11 cellular contexts compared by ENCODE assay signal in the genomic region with DNA sequence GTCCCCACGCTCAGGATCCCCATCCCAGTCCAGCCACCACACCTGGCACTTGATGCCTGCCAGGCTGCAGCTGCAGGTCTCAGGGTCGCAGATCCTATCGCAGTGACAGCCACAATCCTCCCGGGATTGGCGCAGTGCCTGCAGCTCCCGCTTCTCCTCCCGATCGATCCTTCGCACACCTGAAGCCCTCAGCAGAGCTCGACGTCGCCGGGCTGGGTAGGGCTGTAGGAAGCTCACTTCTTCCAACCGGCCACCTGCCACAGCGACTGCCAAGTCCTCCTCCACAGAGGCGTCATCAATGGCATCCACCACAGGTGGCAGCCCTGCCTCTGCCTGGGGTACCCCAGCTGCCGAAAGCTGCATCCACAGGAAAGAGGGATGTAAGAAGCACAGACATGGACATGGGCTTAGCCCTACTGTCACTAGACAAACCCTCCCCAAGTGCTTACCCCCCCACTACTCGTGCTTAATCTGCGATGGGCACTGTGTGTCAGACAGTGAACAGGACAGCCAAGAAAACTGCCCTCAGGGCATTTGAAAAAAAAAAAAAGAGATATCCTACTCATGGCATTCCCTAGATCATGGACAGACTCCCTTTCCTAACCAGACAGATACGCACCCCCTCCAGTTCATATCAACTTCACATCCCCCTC. TPM values are rescaled to one million over a fixed set of nuclear protein-coding genes. Genes with fewer than 3 reads are reported as not detected.
DNase-seq lines count a peak whose midpoint lies in the region; ATAC-seq and TF ChIP-seq lines count a peak whose summit lies in the region.
"Had no signal": no experiment of that assay in that cellular context is flagged by ENCODE, and none has a peak within 500 bp of the region (broad histone marks: within the 10 kb centered on the region; RNA-seq: fewer than 3 reads in every experiment).

No MANE protein-coding gene starts in this region.

- H3K27me3 Mint-ChIP-seq in activated CD4-positive, alpha-beta memory T cell treated with anti-CD3 and anti-CD28 coated beads for 36 hours, result no peaks in the 10 kb centered on the region
- H3K27me3 Mint-ChIP-seq in activated CD4-positive, alpha-beta memory T cell treated with anti-CD3 and anti-CD28 coated beads, Interleukin-2, amount 10 ng/mL, durations not matched to agents 7 days and 5 days, result no peaks in the 10 kb centered on the region
- peaks cover 4% of the 10 kb centered on the region for H3K27me3 Mint-ChIP-seq in nephron (ENCODE audit: low read depth)

- intact Hi-C loops in activated CD4-positive, alpha-beta memory T cell treated with anti-CD3 and anti-CD28 coated beads for 36 hours (cut with micrococcal nuclease), result no loop called here

- no peaks in the 10 kb centered on the region for H3K27me3 ChIP-seq in H7 (ENCODE audit: control insufficient read depth, insufficient read depth, low read length)
- H3K27me3 ChIP-seq: neutrophil had no signal

- H3K4me1 Mint-ChIP-seq in activated CD4-positive, alpha-beta memory T cell treated with anti-CD3 and anti-CD28 coated beads for 36 hours (ENCODE audit: low read depth), result peaks cover 71% of the 10 kb centered on the region
- H3K4me1 Mint-ChIP-seq in activated CD4-positive, alpha-beta memory T cell treated with anti-CD3 and anti-CD28 coated beads, Interleukin-2, amount 10 ng/mL, durations not matched to agents 7 days and 5 days, result peaks cover 58% of the 10 kb centered on the region
- peaks cover 74% of the 10 kb centered on the region for H3K4me1 Mint-ChIP-seq in nephron

- POLR2A ChIA-PET in activated CD4-positive, alpha-beta memory T cell treated with anti-CD3 and anti-CD28 coated beads for 36 hours (lab: Charles Lee), result interaction anchor here (1.1 kb wide), 1 partner anchor 36 kb away, joined by 3 read pairs; the partner anchor contains the start of genes GORASP1 and TTC21A
- POLR2A ChIA-PET in activated CD4-positive, alpha-beta memory T cell treated with anti-CD3 and anti-CD28 coated beads, Interleukin-2, amount 10 ng/mL, durations not matched to agents 7 days and 5 days (lab: Charles Lee), result interaction anchor here (1.1 to 3.7 kb wide), 4 partner anchors 10 to 37 kb away, joined by 3 to 29 read pairs (median 6); partner anchors contain the start of genes GORASP1 and TTC21A

- no peak overlapping the region for H3K4me3 Mint-ChIP-seq in activated CD4-positive, alpha-beta memory T cell treated with anti-CD3 and anti-CD28 coated beads for 36 hours
- no peak overlapping the region for H3K4me3 Mint-ChIP-seq in activated CD4-positive, alpha-beta memory T cell treated with anti-CD3 and anti-CD28 coated beads, Interleukin-2, amount 10 ng/mL, durations not matched to agents 7 days and 5 days
- peak overlapping the region in 1 of 3 experiments; percentile 19 for H3K4me3 Mint-ChIP-seq in nephron

- DNase-seq in activated CD4-positive, alpha-beta memory T cell treated with anti-CD3 and anti-CD28 coated beads for 36 hours, result no peak
- no peak for DNase-seq in activated CD4-positive, alpha-beta memory T cell treated with anti-CD3 and anti-CD28 coated beads, Interleukin-2, amount 10 ng/mL, durations not matched to agents 7 days and 5 days
- peak; percentile 34 for DNase-seq in H7
- peak; percentile 23 for DNase-seq in SK-N-DZ (ENCODE audit: low spot score)
- DNase-seq in inferior parietal cortex (ENCODE audit: extremely low spot score), result no peak
- no peak for DNase-seq in activated gamma-delta T cell (lab: John Stamatoyannopoulos, UW)
- DNase-seq: cortex of kidney had no signal

- CTCF ChIA-PET in activated CD4-positive, alpha-beta memory T cell treated with anti-CD3 and anti-CD28 coated beads for 36 hours (lab: Charles Lee), result interaction anchor here (2.7 kb wide), 1 partner anchor 144 kb away, joined by 7 read pairs; no protein-coding TSS in a partner anchor
- CTCF ChIA-PET in activated CD4-positive, alpha-beta memory T cell treated with anti-CD3 and anti-CD28 coated beads, Interleukin-2, amount 10 ng/mL, durations not matched to agents 7 days and 5 days (lab: Charles Lee), result interaction anchor here (1.2 to 1.5 kb wide), 2 partner anchors 27 to 144 kb away, joined by 4 to 5 read pairs; no protein-coding TSS in a partner anchor

- no peak for ATAC-seq in HG02970 (IDR thresholded peaks at IDR 0.05; ENCODE audit: low FRiP score, unreplicated experiment)

- H3K4me3 ChIP-seq in H7 (ENCODE audit: insufficient read depth, low read depth, low read length), result no peak overlapping the region

- no peak for TF ChIP-seq CTCF in nephron (IDR thresholded peaks at IDR 0.05; ENCODE audit: unreplicated experiment in 3 of 3)

- peaks cover 77% of the 10 kb centered on the region for H3K36me3 Mint-ChIP-seq in activated CD4-positive, alpha-beta memory T cell treated with anti-CD3 and anti-CD28 coated beads for 36 hours
- H3K36me3 Mint-ChIP-seq in activated CD4-positive, alpha-beta memory T cell treated with anti-CD3 and anti-CD28 coated beads, Interleukin-2, amount 10 ng/mL, durations not matched to agents 7 days and 5 days (ENCODE audit: low read depth), result peaks cover 82% of the 10 kb centered on the region
- peaks cover 44% of the 10 kb centered on the region for H3K36me3 Mint-ChIP-seq in nephron (ENCODE audit: low read depth)

- no peaks in the 10 kb centered on the region for H3K9me3 Mint-ChIP-seq in activated CD4-positive, alpha-beta memory T cell treated with anti-CD3 and anti-CD28 coated beads for 36 hours
- H3K9me3 Mint-ChIP-seq in activated CD4-positive, alpha-beta memory T cell treated with anti-CD3 and anti-CD28 coated beads, Interleukin-2, amount 10 ng/mL, durations not matched to agents 7 days and 5 days, result no peaks in the 10 kb centered on the region
- no peaks in the 10 kb centered on the region for H3K9me3 Mint-ChIP-seq in nephron

- peak overlapping the region; percentile 47 for H3K27ac Mint-ChIP-seq in activated CD4-positive, alpha-beta memory T cell treated with anti-CD3 and anti-CD28 coated beads for 36 hours
- no peak overlapping the region for H3K27ac Mint-ChIP-seq in activated CD4-positive, alpha-beta memory T cell treated with anti-CD3 and anti-CD28 coated beads, Interleukin-2, amount 10 ng/mL, durations not matched to agents 7 days and 5 days
- peak overlapping the region in 2 of 3 experiments; percentile 4 to 18 for H3K27ac Mint-ChIP-seq in nephron

- H3K36me3 ChIP-seq in H7 (replicated peaks; ENCODE audit: control insufficient read depth, insufficient read depth, low read length), result peaks cover 21% of the 10 kb centered on the region

RNA-seq across cellular contexts. Expression of gene CSRNP1, which starts 9.2 kb away (rescaled TPM):
- 10 to 100 TPM; 63.0 to 66.2 TPM for total RNA-seq in activated CD4-positive, alpha-beta memory T cell treated with anti-CD3 and anti-CD28 coated beads for 36 hours
- 10 to 100 TPM; 32.5 to 33.2 TPM for total RNA-seq in activated CD4-positive, alpha-beta memory T cell treated with anti-CD3 and anti-CD28 coated beads, Interleukin-2, amount 10 ng/mL, durations not matched to agents 7 days and 5 days
- total RNA-seq in H7 (2014; rRNA removed; shearing (Covaris generic)), result 13.4 and 16.5 TPM in 2 replicates
- polyA plus RNA-seq in SK-N-DZ (2014; cell fraction: cytosol; rRNA removed), result 1.2 and 1.5 TPM in 2 replicates
- polyA plus RNA-seq in SK-N-DZ (2014; cell fraction: nucleus; rRNA removed), result 0.33 and 2.7 TPM in 2 replicates

RNA-seq across cellular contexts. Expression of gene TTC21A, which starts 36.7 kb away (rescaled TPM):
- 1 to 10 TPM; 1.7 to 1.8 TPM for total RNA-seq in activated CD4-positive, alpha-beta memory T cell treated with anti-CD3 and anti-CD28 coated beads for 36 hours
- total RNA-seq in activated CD4-positive, alpha-beta memory T cell treated with anti-CD3 and anti-CD28 coated beads, Interleukin-2, amount 10 ng/mL, durations not matched to agents 7 days and 5 days, result 10 to 100 TPM; 11.2 to 12.1 TPM
- 0.90 and 2.7 TPM in 2 replicates for total RNA-seq in H7 (2014; rRNA removed; shearing (Covaris generic))
- 0.39 and 1.3 TPM in 2 replicates for polyA plus RNA-seq in SK-N-DZ (2014; cell fraction: cytosol; rRNA removed)
- 6.7 and 14.7 TPM in 2 replicates for polyA plus RNA-seq in SK-N-DZ (2014; cell fraction: nucleus; rRNA removed)

RNA-seq across cellular contexts. Expression of gene GORASP1, which starts 36.8 kb away (rescaled TPM):
- 10 to 100 TPM; 32.7 to 34.1 TPM for total RNA-seq in activated CD4-positive, alpha-beta memory T cell treated with anti-CD3 and anti-CD28 coated beads for 36 hours
- total RNA-seq in activated CD4-positive, alpha-beta memory T cell treated with anti-CD3 and anti-CD28 coated beads, Interleukin-2, amount 10 ng/mL, durations not matched to agents 7 days and 5 days, result 10 to 100 TPM; 52.0 to 53.1 TPM
- total RNA-seq in H7 (2014; rRNA removed; shearing (Covaris generic)), result 45.6 and 46.9 TPM in 2 replicates
- polyA plus RNA-seq in SK-N-DZ (2014; cell fraction: cytosol; rRNA removed), result 21.9 and 25.3 TPM in 2 replicates
- polyA plus RNA-seq in SK-N-DZ (2014; cell fraction: nucleus; rRNA removed), result 86.3 and 110 TPM in 2 replicates

RNA-seq across cellular contexts. Expression of gene XIRP1, which starts 48.2 kb away (rescaled TPM):
- 1 to 10 TPM; 1.3 to 1.6 TPM for total RNA-seq in activated CD4-positive, alpha-beta memory T cell treated with anti-CD3 and anti-CD28 coated beads for 36 hours
- under 1 TPM; 0.03 to 0.05 TPM for total RNA-seq in activated CD4-positive, alpha-beta memory T cell treated with anti-CD3 and anti-CD28 coated beads, Interleukin-2, amount 10 ng/mL, durations not matched to agents 7 days and 5 days
- not detected in 2 replicates for total RNA-seq in H7 (2014; rRNA removed; shearing (Covaris generic))
- not detected in 2 replicates for polyA plus RNA-seq in SK-N-DZ (2014; cell fraction: cytosol; rRNA removed)
- not detected in 2 replicates for polyA plus RNA-seq in SK-N-DZ (2014; cell fraction: nucleus; rRNA removed)
- total RNA-seq: fibroblast of villous mesenchyme had no signal

Comparison
In these comparisons a context has a peak if more than half of its experiments do, and no peak if none do; other contexts are left out.
1. DNase-seq: peak in H7 (single experiment) and SK-N-DZ (single experiment); none in activated CD4-positive, alpha-beta memory T cell treated with anti-CD3 and anti-CD28 coated beads for 36 hours (single experiment), activated CD4-positive, alpha-beta memory T cell treated with anti-CD3 and anti-CD28 coated beads, Interleukin-2, amount 10 ng/mL, durations not matched to agents 7 days and 5 days (single experiment), inferior parietal cortex (single experiment) and activated gamma-delta T cell (single experiment).